Comparison of ENCODE assay signal across 8 cellular contexts in genomic region chr18:44678725-44679055, GRCh38. TPM values are rescaled to one million over a fixed set of nuclear protein-coding genes. Genes with fewer than 3 reads are reported as not detected.
A peak's percentile ranks its signal among the peaks of the same experiment; 100 is the strongest.
DNase-seq lines count a peak whose midpoint lies in the region; ATAC-seq and TF ChIP-seq lines count a peak whose summit lies in the region.

No MANE protein-coding gene starts in this region.

- peak overlapping the region; percentile 83 for H3K27ac ChIP-seq in RWPE1
- H3K27ac ChIP-seq in esophagus squamous epithelium = peak overlapping the region in 2 of 4 donors; percentile 95

- TF ChIP-seq CTCF in RWPE1 (conservative IDR thresholded peaks at IDR 0.05; ENCODE audit: low read depth) = no peak
- no peak for TF ChIP-seq CTCF in esophagus squamous epithelium (IDR thresholded peaks at IDR 0.05)
- TF ChIP-seq CTCF in retinal pigment epithelial cell (conservative IDR thresholded peaks at IDR 0.05; ENCODE audit: low read depth, low read length) = no peak

- peaks cover 0 to 21% (median 0%) of the 10 kb centered on the region in 4 donors for H3K27me3 ChIP-seq in esophagus squamous epithelium

- peak overlapping the region; percentile 77; the same call in 1 of the 2 replicates for H3K9ac ChIP-seq in ES-I3 (ENCODE audit: low read depth, low read length)

- POLR2A ChIA-PET in RWPE1 (lab: Yijun Ruan, JAX; ENCODE audit: low non-redundant PET) = no interaction called here

- H3K4me3 ChIP-seq in esophagus squamous epithelium = peak overlapping the region; percentile 66 to 92 (median 78)
- peak overlapping the region; percentile 23 for H3K4me3 ChIP-seq in retinal pigment epithelial cell (ENCODE audit: low read length)

- intact Hi-C loops in esophagus squamous epithelium (cut with DNase I) = loop anchor here (10.0 kb wide), 1 partner anchor 536 kb away; no protein-coding TSS in a partner anchor

- 7 to 9% methylated on average over 7 of the region's 7 CpGs for WGBS in esophagus squamous epithelium, 2 donors

- DNase-seq in RWPE1 (ENCODE audit: low spot score) (no peak), esophagus squamous epithelium (lab: John Stamatoyannopoulos, UW) (no peak), retinal pigment epithelial cell (ENCODE audit: low read depth) (no peak), GM19238 (ENCODE audit: insufficient read length, low spot score) (no peak), HPDE6-E6E7 (ENCODE audit: extremely low spot score) (no peak)

- no peak for ATAC-seq in HG03139 (IDR thresholded peaks at IDR 0.05; ENCODE audit: unreplicated experiment)
- no peak for ATAC-seq in HG03280 (IDR thresholded peaks at IDR 0.05; ENCODE audit: unreplicated experiment)

- H3K4me1 ChIP-seq in ES-I3 (ENCODE audit: insufficient read depth, low read length) (peaks cover 14% of the 10 kb centered on the region), esophagus squamous epithelium (peaks cover 0 to 42% (median 0%) of the 10 kb centered on the region in 3 donors)

- no peak for TF ChIP-seq POLR2A in esophagus squamous epithelium (IDR thresholded peaks at IDR 0.05)

- H3K9me3 ChIP-seq in ES-I3 (ENCODE audit: control insufficient read depth, insufficient read depth, low read length) (no peaks in the 10 kb centered on the region), esophagus squamous epithelium (no peaks in the 10 kb centered on the region)

- H3K36me3 ChIP-seq in ES-I3 (ENCODE audit: insufficient read depth, low read length) = no peaks in the 10 kb centered on the region
- no peaks in the 10 kb centered on the region for H3K36me3 ChIP-seq in esophagus squamous epithelium

- CTCF ChIA-PET in RWPE1 (lab: Yijun Ruan, JAX) = interaction anchor here (0.5 to 1.0 kb wide), 3 partner anchors 98 to 341 kb away, joined by 3 to 4 read pairs (median 3); no protein-coding TSS in a partner anchor

RNA-seq across cellular contexts. Expression of gene SETBP1, which starts 2.0 kb away (rescaled TPM):
- 10 to 100 TPM in 1 of 4 donors, 1 to 10 TPM in 3; 2.6 to 18.5 (median 6.4) TPM for total RNA-seq in esophagus squamous epithelium
